In the genomic region with DNA sequence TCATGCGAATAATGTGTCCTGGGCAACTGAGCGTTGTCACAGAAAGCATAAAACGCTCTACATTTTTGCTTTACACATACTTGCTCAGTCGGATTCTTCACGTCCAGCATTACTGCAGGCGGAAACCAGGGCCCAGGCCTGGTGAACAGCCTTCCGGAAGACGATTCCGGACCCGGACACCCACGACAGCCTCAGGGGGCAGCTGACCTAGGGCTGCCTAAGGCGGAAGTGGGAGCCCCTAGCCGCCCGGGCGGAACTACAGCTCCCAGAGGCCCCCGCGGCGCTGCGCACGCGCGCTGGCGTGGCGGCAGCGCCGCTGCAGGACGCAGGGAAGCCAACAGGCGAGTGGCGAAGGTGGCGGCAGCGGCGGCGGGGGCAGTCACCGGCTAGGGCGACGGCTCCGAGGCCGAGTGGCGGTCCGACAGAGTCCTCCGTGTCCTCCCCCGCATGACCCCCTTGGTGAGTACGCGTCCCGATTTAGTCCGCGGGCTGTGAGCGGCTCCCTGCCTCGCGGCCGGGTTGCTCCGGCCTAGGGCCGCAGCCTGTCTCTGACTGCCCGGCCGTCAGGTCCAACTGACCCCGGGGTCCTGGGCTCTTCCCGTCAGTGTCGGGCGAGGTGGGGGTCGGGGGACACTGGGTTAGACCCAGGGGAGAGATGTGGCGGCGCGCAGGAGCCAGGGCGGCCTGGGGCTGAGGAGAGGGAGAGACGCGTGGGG, we compare ENCODE assay signal across 1 cellular context.
TF ChIP-seq lines count a peak whose summit lies in the region.

A gene with protein sequence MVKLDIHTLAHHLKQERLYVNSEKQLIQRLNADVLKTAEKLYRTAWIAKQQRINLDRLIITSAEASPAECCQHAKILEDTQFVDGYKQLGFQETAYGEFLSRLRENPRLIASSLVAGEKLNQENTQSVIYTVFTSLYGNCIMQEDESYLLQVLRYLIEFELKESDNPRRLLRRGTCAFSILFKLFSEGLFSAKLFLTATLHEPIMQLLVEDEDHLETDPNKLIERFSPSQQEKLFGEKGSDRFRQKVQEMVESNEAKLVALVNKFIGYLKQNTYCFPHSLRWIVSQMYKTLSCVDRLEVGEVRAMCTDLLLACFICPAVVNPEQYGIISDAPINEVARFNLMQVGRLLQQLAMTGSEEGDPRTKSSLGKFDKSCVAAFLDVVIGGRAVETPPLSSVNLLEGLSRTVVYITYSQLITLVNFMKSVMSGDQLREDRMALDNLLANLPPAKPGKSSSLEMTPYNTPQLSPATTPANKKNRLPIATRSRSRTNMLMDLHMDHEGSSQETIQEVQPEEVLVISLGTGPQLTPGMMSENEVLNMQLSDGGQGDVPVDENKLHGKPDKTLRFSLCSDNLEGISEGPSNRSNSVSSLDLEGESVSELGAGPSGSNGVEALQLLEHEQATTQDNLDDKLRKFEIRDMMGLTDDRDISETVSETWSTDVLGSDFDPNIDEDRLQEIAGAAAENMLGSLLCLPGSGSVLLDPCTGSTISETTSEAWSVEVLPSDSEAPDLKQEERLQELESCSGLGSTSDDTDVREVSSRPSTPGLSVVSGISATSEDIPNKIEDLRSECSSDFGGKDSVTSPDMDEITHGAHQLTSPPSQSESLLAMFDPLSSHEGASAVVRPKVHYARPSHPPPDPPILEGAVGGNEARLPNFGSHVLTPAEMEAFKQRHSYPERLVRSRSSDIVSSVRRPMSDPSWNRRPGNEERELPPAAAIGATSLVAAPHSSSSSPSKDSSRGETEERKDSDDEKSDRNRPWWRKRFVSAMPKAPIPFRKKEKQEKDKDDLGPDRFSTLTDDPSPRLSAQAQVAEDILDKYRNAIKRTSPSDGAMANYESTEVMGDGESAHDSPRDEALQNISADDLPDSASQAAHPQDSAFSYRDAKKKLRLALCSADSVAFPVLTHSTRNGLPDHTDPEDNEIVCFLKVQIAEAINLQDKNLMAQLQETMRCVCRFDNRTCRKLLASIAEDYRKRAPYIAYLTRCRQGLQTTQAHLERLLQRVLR (N-terminal part only) (plus strand): TSS at position 326 of the 716 bp plus-strand sequence. CDS start 37,096 bp downstream, outside the sequence.

TF ChIP-seq in Ishikawa, 13 proteins besides CTCF, POLR2A, EP300 and RAD21 (continued from another document):
- TF ChIP-seq, protein P1, sequence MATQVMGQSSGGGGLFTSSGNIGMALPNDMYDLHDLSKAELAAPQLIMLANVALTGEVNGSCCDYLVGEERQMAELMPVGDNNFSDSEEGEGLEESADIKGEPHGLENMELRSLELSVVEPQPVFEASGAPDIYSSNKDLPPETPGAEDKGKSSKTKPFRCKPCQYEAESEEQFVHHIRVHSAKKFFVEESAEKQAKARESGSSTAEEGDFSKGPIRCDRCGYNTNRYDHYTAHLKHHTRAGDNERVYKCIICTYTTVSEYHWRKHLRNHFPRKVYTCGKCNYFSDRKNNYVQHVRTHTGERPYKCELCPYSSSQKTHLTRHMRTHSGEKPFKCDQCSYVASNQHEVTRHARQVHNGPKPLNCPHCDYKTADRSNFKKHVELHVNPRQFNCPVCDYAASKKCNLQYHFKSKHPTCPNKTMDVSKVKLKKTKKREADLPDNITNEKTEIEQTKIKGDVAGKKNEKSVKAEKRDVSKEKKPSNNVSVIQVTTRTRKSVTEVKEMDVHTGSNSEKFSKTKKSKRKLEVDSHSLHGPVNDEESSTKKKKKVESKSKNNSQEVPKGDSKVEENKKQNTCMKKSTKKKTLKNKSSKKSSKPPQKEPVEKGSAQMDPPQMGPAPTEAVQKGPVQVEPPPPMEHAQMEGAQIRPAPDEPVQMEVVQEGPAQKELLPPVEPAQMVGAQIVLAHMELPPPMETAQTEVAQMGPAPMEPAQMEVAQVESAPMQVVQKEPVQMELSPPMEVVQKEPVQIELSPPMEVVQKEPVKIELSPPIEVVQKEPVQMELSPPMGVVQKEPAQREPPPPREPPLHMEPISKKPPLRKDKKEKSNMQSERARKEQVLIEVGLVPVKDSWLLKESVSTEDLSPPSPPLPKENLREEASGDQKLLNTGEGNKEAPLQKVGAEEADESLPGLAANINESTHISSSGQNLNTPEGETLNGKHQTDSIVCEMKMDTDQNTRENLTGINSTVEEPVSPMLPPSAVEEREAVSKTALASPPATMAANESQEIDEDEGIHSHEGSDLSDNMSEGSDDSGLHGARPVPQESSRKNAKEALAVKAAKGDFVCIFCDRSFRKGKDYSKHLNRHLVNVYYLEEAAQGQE (IDR thresholded peaks at IDR 0.05; ENCODE audit: low read depth) = no peak
- TF ChIP-seq ZBTB7A (IDR thresholded peaks at IDR 0.05; ENCODE audit: low read depth) (no peak; the same call in 1 of the 2 replicates), YY1 (IDR thresholded peaks at IDR 0.05; ENCODE audit: low read depth) (0 out of 2 replicates have a peak, but pooled peaks have one; percentile 25), EGR1 (IDR thresholded peaks at IDR 0.05) (peak; percentile 18), FOXM1 (IDR thresholded peaks at IDR 0.05; ENCODE audit: borderline replicate concordance, low read depth) (no peak)
